ENCODE assay signal across 1 cellular context in genomic region chr3:45571969-45572368, GRCh38.
TF ChIP-seq lines count a peak whose summit lies in the region.

No MANE protein-coding gene starts in this region.

TF ChIP-seq in HepG2, 621 proteins besides CTCF, POLR2A, EP300 and RAD21:
- TF ChIP-seq, protein P1, sequence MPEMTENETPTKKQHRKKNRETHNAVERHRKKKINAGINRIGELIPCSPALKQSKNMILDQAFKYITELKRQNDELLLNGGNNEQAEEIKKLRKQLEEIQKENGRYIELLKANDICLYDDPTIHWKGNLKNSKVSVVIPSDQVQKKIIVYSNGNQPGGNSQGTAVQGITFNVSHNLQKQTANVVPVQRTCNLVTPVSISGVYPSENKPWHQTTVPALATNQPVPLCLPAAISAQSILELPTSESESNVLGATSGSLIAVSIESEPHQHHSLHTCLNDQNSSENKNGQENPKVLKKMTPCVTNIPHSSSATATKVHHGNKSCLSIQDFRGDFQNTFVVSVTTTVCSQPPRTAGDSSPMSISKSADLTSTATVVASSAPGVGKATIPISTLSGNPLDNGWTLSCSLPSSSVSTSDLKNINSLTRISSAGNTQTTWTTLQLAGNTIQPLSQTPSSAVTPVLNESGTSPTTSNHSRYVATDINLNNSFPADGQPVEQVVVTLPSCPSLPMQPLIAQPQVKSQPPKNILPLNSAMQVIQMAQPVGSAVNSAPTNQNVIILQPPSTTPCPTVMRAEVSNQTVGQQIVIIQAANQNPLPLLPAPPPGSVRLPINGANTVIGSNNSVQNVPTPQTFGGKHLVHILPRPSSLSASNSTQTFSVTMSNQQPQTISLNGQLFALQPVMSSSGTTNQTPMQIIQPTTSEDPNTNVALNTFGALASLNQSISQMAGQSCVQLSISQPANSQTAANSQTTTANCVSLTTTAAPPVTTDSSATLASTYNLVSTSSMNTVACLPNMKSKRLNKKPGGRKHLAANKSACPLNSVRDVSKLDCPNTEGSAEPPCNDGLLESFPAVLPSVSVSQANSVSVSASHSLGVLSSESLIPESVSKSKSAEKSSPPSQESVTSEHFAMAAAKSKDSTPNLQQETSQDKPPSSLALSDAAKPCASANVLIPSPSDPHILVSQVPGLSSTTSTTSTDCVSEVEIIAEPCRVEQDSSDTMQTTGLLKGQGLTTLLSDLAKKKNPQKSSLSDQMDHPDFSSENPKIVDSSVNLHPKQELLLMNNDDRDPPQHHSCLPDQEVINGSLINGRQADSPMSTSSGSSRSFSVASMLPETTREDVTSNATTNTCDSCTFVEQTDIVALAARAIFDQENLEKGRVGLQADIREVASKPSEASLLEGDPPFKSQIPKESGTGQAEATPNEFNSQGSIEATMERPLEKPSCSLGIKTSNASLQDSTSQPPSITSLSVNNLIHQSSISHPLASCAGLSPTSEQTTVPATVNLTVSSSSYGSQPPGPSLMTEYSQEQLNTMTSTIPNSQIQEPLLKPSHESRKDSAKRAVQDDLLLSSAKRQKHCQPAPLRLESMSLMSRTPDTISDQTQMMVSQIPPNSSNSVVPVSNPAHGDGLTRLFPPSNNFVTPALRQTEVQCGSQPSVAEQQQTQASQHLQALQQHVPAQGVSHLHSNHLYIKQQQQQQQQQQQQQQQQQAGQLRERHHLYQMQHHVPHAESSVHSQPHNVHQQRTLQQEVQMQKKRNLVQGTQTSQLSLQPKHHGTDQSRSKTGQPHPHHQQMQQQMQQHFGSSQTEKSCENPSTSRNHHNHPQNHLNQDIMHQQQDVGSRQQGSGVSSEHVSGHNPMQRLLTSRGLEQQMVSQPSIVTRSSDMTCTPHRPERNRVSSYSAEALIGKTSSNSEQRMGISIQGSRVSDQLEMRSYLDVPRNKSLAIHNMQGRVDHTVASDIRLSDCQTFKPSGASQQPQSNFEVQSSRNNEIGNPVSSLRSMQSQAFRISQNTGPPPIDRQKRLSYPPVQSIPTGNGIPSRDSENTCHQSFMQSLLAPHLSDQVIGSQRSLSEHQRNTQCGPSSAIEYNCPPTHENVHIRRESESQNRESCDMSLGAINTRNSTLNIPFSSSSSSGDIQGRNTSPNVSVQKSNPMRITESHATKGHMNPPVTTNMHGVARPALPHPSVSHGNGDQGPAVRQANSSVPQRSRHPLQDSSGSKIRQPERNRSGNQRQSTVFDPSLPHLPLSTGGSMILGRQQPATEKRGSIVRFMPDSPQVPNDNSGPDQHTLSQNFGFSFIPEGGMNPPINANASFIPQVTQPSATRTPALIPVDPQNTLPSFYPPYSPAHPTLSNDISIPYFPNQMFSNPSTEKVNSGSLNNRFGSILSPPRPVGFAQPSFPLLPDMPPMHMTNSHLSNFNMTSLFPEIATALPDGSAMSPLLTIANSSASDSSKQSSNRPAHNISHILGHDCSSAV (CRISPR knock-in tag; IDR thresholded peaks at IDR 0.05; ENCODE audit: borderline replicate concordance): no peak
- no peak for TF ChIP-seq JUND (CRISPR knock-in tag; IDR thresholded peaks at IDR 0.05)
- no peak for TF ChIP-seq ZNF546 (CRISPR knock-in tag; conservative IDR thresholded peaks at IDR 0.05)
- TF ChIP-seq ATM (IDR thresholded peaks at IDR 0.05; ENCODE audit: borderline replicate concordance): no peak
- no peak for TF ChIP-seq ZNF260 (CRISPR knock-in tag; IDR thresholded peaks at IDR 0.05; ENCODE audit: borderline replicate concordance, low read depth)
- TF ChIP-seq PAX8 (CRISPR knock-in tag; IDR thresholded peaks at IDR 0.05; ENCODE audit: borderline replicate concordance): no peak
- no peak for TF ChIP-seq ZFP82 (CRISPR knock-in tag; IDR thresholded peaks at IDR 0.05; ENCODE audit: borderline replicate concordance)
- no peak for TF ChIP-seq RXRB (CRISPR knock-in tag; IDR thresholded peaks at IDR 0.05; ENCODE audit: borderline replicate concordance)
- TF ChIP-seq MAFK (conservative IDR thresholded peaks at IDR 0.05 in 1 of 2, IDR thresholded peaks at IDR 0.05 in 1 of 2; ENCODE audit: low read length in 2 of 2): no peak
- TF ChIP-seq TBX2 (CRISPR knock-in tag; IDR thresholded peaks at IDR 0.05; ENCODE audit: borderline replicate concordance): no peak
- no peak for TF ChIP-seq REL (CRISPR knock-in tag; conservative IDR thresholded peaks at IDR 0.05)
- no peak for TF ChIP-seq TEAD3 (CRISPR knock-in tag; optimal IDR thresholded peaks at IDR 0.05; ENCODE audit: borderline replicate concordance)
- TF ChIP-seq ZNF282 (IDR thresholded peaks at IDR 0.05; ENCODE audit: partially characterized antibody): no peak
